22 cellular contexts compared by ENCODE assay signal in genomic region chr2:236196366-236196765, GRCh38. TPM values are rescaled to one million over a fixed set of nuclear protein-coding genes. Genes with fewer than 3 reads are reported as not detected.
"Had no signal": no experiment of that assay in that cellular context is flagged by ENCODE, and none has a peak within 500 bp of the region (broad histone marks: within the 10 kb centered on the region; RNA-seq: fewer than 3 reads in every experiment).

No MANE protein-coding gene starts in this region.

- H3K36me3 Mint-ChIP-seq: mesothelial cell of epicardium, naive B cell had no signal

- H3K4me1 Mint-ChIP-seq: mesothelial cell of epicardium, naive B cell, nephron had no signal

- FAIRE-seq: frontal cortex, islet of Langerhans, small intestine had no signal

- H3K4me3 ChIP-seq: dorsolateral prefrontal cortex, heart right ventricle, stomach, thoracic aorta, transverse colon had no signal

- DNase-seq: cortex of kidney; dorsolateral prefrontal cortex; effector CD8-positive, alpha-beta T cell; heart right ventricle; hypothalamus; naive B cell; small intestine; stimulated activated CD4-positive, alpha-beta T cell treated with anti-CD3 and anti-CD28 coated beads, Interleukin-12 subunit alpha, Interleukin-12 subunit beta, amount 100 ng/mL, for 4 hours; stimulated activated naive CD4-positive, alpha-beta T cell; stomach; substantia nigra; transverse colon had no signal

- H3K9me3 Mint-ChIP-seq: nephron had no signal

- H3K27me3 ChIP-seq: heart right ventricle, stomach, transverse colon had no signal

- H3K4me3 Mint-ChIP-seq: mesothelial cell of epicardium, nephron had no signal

- H3K36me3 ChIP-seq: stomach, thoracic aorta, transverse colon had no signal

- ATAC-seq: heart right ventricle, left lobe of liver had no signal

- H3K4me1 ChIP-seq: stomach, transverse colon had no signal

- H3K27ac ChIP-seq: dorsolateral prefrontal cortex, heart right ventricle, stomach, thoracic aorta, transverse colon had no signal

- H3K9me3 ChIP-seq: thoracic aorta, transverse colon had no signal

- H3K27ac Mint-ChIP-seq: mesothelial cell of epicardium, naive B cell, nephron had no signal

RNA-seq across cellular contexts. Expression of gene GBX2, which starts 28.2 kb away (rescaled TPM):
- total RNA-seq: esophagus mucosa, fibroblast of lung, left lobe of liver, omental fat pad, thoracic aorta, transverse colon, ureter had no signal
- polyA plus RNA-seq: small intestine, stomach had no signal
